In the genomic region with DNA sequence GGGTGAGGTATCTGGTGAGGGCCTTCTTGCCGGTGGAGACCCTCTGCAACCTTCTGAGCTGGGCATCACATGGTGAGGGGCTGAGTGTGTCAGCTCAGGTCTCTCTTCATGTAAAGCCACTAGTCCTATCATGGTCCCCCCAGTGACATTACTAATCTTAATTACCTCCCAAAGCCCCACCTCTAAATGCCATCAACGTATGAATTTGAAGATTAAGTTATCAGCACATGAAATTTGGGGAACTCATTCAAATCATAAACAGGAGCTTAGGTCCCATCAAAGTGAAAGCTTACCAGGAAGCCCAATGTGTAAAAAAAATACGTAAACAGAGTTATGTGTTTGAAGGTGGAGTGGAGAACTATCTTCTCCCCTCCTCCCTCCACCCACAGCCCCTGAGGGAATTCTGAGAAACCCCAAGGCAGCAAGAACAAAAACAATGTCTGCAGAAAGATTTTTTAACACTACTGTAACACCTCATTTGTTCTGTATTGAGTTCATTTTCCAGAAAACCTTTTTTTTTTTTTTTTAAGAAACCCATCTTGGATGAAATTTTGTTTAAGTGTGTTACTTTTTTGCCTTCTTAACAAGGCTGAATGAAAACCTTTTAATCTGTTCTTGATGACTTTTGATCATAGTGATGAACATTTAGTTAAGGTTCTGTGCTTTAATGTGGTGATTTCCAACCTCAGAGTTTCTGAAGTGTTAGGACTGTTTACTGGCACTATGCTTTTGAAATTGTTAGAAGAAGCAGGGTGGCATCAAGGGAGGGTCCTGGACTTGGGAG, we compare ENCODE assay signal across 9 cellular contexts. TPM values are rescaled to one million over a fixed set of nuclear protein-coding genes. Genes with fewer than 3 reads are reported as not detected.
DNase-seq lines count a peak whose midpoint lies in the region; ATAC-seq and TF ChIP-seq lines count a peak whose summit lies in the region.
"Had no signal": no experiment of that assay in that cellular context is flagged by ENCODE, and none has a peak within 500 bp of the region (broad histone marks: within the 10 kb centered on the region; RNA-seq: fewer than 3 reads in every experiment).

No MANE protein-coding gene starts in this region.

- no peak for TF ChIP-seq CTCF in activated CD8-positive, alpha-beta T cell treated with anti-CD3 and anti-CD28 coated beads for 36 hours (IDR thresholded peaks at IDR 0.05)
- no peak for TF ChIP-seq CTCF in HFFc6 (IDR thresholded peaks at IDR 0.05)

- peaks cover 80% of the 10 kb centered on the region for H3K4me1 Mint-ChIP-seq in activated CD8-positive, alpha-beta T cell treated with anti-CD3 and anti-CD28 coated beads for 36 hours (ENCODE audit: low read depth)
- H3K4me1 Mint-ChIP-seq in HFFc6 (ENCODE audit: low read depth): peaks cover 18% of the 10 kb centered on the region

- ATAC-seq in HG02885 (IDR thresholded peaks at IDR 0.05; ENCODE audit: poor library complexity, unreplicated experiment): peak; percentile 52
- ATAC-seq in activated CD8-positive, alpha-beta T cell treated with anti-CD3 and anti-CD28 coated beads for 36 hours: peak; percentile 65

- CTCF ChIA-PET in activated CD8-positive, alpha-beta T cell treated with anti-CD3 and anti-CD28 coated beads for 36 hours (lab: Charles Lee): interaction anchor here (1.0 to 2.4 kb wide), 9 partner anchors 19 to 195 kb away, joined by 3 to 12 read pairs (median 5); a partner anchor contains a TSS

- peak overlapping the region; percentile 64 for H3K4me3 Mint-ChIP-seq in activated CD8-positive, alpha-beta T cell treated with anti-CD3 and anti-CD28 coated beads for 36 hours
- no peak overlapping the region for H3K4me3 Mint-ChIP-seq in HFFc6

- POLR2A ChIA-PET in activated CD8-positive, alpha-beta T cell treated with anti-CD3 and anti-CD28 coated beads for 36 hours (lab: Charles Lee): interaction anchor here (0.8 to 2.4 kb wide), 4 partner anchors 13 to 38 kb away, joined by 3 to 11 read pairs (median 6); a partner anchor contains a TSS

- intact Hi-C loops in activated CD8-positive, alpha-beta T cell treated with anti-CD3 and anti-CD28 coated beads for 36 hours (cut with micrococcal nuclease): loop anchor here (5.0 kb wide), 1 partner anchor 39 kb away; no protein-coding TSS in a partner anchor

- H3K27me3 Mint-ChIP-seq in activated CD8-positive, alpha-beta T cell treated with anti-CD3 and anti-CD28 coated beads for 36 hours: no peaks in the 10 kb centered on the region
- no peaks in the 10 kb centered on the region for H3K27me3 Mint-ChIP-seq in HFFc6 (ENCODE audit: insufficient read depth)

- no peaks in the 10 kb centered on the region for H3K9me3 Mint-ChIP-seq in activated CD8-positive, alpha-beta T cell treated with anti-CD3 and anti-CD28 coated beads for 36 hours
- no peaks in the 10 kb centered on the region for H3K9me3 Mint-ChIP-seq in HFFc6

- H3K36me3 Mint-ChIP-seq in activated CD8-positive, alpha-beta T cell treated with anti-CD3 and anti-CD28 coated beads for 36 hours (ENCODE audit: low read depth): peaks cover 11% of the 10 kb centered on the region
- H3K36me3 Mint-ChIP-seq in HFFc6 (ENCODE audit: low read depth): peaks cover 10% of the 10 kb centered on the region

- DNase-seq in NCI-H82 (lab: John Stamatoyannopoulos, UW): peak; percentile 19
- DNase-seq in NCI-H82 treated with DMSO at 0.1 percent for 48 hours (lab: John Stamatoyannopoulos, UW; ENCODE audit: unreplicated experiment): no peak
- peak; percentile 77 for DNase-seq in activated CD8-positive, alpha-beta T cell treated with anti-CD3 and anti-CD28 coated beads for 36 hours
- peak; percentile 39 for DNase-seq in stimulated activated CD4-positive, alpha-beta T cell treated with anti-CD3 and anti-CD28 coated beads, Interleukin-2, amount 100 ng/mL, for 4 hours (ENCODE audit: low read depth)
- DNase-seq in NCI-H1694 treated with DMSO at 0.1 percent for 48 hours (lab: John Stamatoyannopoulos, UW): no peak
- DNase-seq in NCI-H187 (lab: John Stamatoyannopoulos, UW): no peak
- DNase-seq in HFFc6: no peak
- DNase-seq: head of caudate nucleus had no signal

- H3K27ac Mint-ChIP-seq in activated CD8-positive, alpha-beta T cell treated with anti-CD3 and anti-CD28 coated beads for 36 hours: peak overlapping the region; percentile 85
- H3K27ac Mint-ChIP-seq in HFFc6: no peak overlapping the region

RNA-seq across cellular contexts. Expression of a gene that starts 19.1 kb away (rescaled TPM):
- 10 to 100 TPM; 34.8 to 36.9 TPM for total RNA-seq in activated CD8-positive, alpha-beta T cell treated with anti-CD3 and anti-CD28 coated beads for 36 hours
- 10 to 100 TPM; 23.5 to 36.9 (median 29.6) TPM for total RNA-seq in HFFc6 (2021; fragmentation: NEBNext Ultra II Directional; extraction: Animal tissue kit (Norgen Biotek cat#: 25700))

Comparison
In these comparisons a context has a peak if more than half of its experiments do, and no peak if none do; other contexts are left out.
1. DNase-seq: peak in NCI-H82 (single experiment), activated CD8-positive, alpha-beta T cell treated with anti-CD3 and anti-CD28 coated beads for 36 hours (single experiment) and stimulated activated CD4-positive, alpha-beta T cell treated with anti-CD3 and anti-CD28 coated beads, Interleukin-2, amount 100 ng/mL, for 4 hours (single experiment); none in NCI-H82 treated with DMSO at 0.1 percent for 48 hours (single experiment), NCI-H1694 treated with DMSO at 0.1 percent for 48 hours (single experiment), NCI-H187 (0 of 2) and HFFc6 (single experiment).